Comparison of ENCODE assay signal across 12 cellular contexts in the genomic region with DNA sequence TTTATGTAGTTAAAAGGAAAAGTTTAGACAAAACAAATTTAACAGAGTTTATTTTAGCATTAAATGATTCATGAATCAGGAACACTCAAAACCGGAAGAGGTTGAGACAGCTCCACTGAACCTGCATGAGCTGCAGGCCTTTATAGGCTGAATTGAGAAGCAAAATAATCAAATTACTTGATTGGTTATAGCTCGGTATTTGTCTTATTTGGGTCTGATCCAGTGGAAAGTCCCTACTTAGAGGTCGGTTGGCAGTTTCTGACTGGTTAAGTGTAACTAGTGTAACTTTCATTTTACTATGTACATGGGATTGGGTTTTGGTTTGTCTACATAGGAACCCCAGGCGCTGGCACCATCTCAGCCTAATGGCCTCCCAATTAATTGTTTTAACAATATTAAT.
DNase-seq lines count a peak whose midpoint lies in the region; ATAC-seq, FAIRE-seq and TF ChIP-seq lines count a peak whose summit lies in the region.
"Had no signal": no experiment of that assay in that cellular context is flagged by ENCODE, and none has a peak within 500 bp of the region (broad histone marks: within the 10 kb centered on the region; RNA-seq: fewer than 3 reads in every experiment).

No MANE protein-coding gene starts in this region.

- no peak for TF ChIP-seq POLR2A in upper lobe of left lung (IDR thresholded peaks at IDR 0.05)

- H3K4me3 ChIP-seq in bronchial epithelial cell (ENCODE audit: low read depth, low read length) (no peak overlapping the region), upper lobe of left lung (no peak overlapping the region)
- H3K4me3 ChIP-seq: A549 had no signal

- TF ChIP-seq EP300 in upper lobe of left lung (IDR thresholded peaks at IDR 0.05) = no peak

- no peak overlapping the region for H3K27ac Mint-ChIP-seq in activated CD4-positive, alpha-beta T cell treated with anti-CD3 and anti-CD28 coated beads for 36 hours

- FAIRE-seq in bronchial epithelial cell (lab: Jason Lieb, UNC) = no peak
- FAIRE-seq: A549, colon had no signal

- H3K4me3 Mint-ChIP-seq in activated CD4-positive, alpha-beta T cell treated with anti-CD3 and anti-CD28 coated beads for 36 hours = no peak overlapping the region

- H3K27me3 Mint-ChIP-seq in activated CD4-positive, alpha-beta T cell treated with anti-CD3 and anti-CD28 coated beads for 36 hours = no peaks in the 10 kb centered on the region

- no peaks in the 10 kb centered on the region for H3K9me3 ChIP-seq in upper lobe of left lung
- H3K9me3 ChIP-seq: A549 had no signal

- POLR2A ChIA-PET in activated CD4-positive, alpha-beta T cell treated with anti-CD3 and anti-CD28 coated beads for 36 hours (lab: Charles Lee) = no interaction called here
- POLR2A ChIA-PET in HEK293T (lab: Yijun Ruan, JAX) = no interaction called here

- intact Hi-C loops in activated CD4-positive, alpha-beta T cell treated with anti-CD3 and anti-CD28 coated beads for 36 hours (cut with DNase I, micrococcal nuclease) = no loop called here

- H3K36me3 ChIP-seq in bronchial epithelial cell (ENCODE audit: control insufficient read depth, insufficient read depth, low read length) = no peaks in the 10 kb centered on the region
- no peaks in the 10 kb centered on the region for H3K36me3 ChIP-seq in upper lobe of left lung

- CTCF ChIA-PET in activated CD4-positive, alpha-beta T cell treated with anti-CD3 and anti-CD28 coated beads for 36 hours (lab: Charles Lee) = no interaction called here
- CTCF ChIA-PET in HEK293T (lab: Yijun Ruan, JAX) = no interaction called here

- no peak overlapping the region for H3K27ac ChIP-seq in upper lobe of left lung
- H3K27ac ChIP-seq: A549, VCaP had no signal

- no peaks in the 10 kb centered on the region for H3K9me3 Mint-ChIP-seq in activated CD4-positive, alpha-beta T cell treated with anti-CD3 and anti-CD28 coated beads for 36 hours (ENCODE audit: low read depth)

- 60 to 62% methylated on average over 4 of the region's 4 CpGs for WGBS in upper lobe of left lung, 2 donors

- H3K27me3 ChIP-seq in bronchial epithelial cell (ENCODE audit: control insufficient read depth, insufficient read depth, low read length) (no peaks in the 10 kb centered on the region), upper lobe of left lung (no peaks in the 10 kb centered on the region)

- H3K36me3 Mint-ChIP-seq in activated CD4-positive, alpha-beta T cell treated with anti-CD3 and anti-CD28 coated beads for 36 hours (ENCODE audit: low read depth) = no peaks in the 10 kb centered on the region

- peaks cover 4% of the 10 kb centered on the region for H3K4me1 Mint-ChIP-seq in activated CD4-positive, alpha-beta T cell treated with anti-CD3 and anti-CD28 coated beads for 36 hours

- ATAC-seq in activated CD4-positive, alpha-beta T cell treated with anti-CD3 and anti-CD28 coated beads for 36 hours = peak; percentile 44
- ATAC-seq in HG02884 (IDR thresholded peaks at IDR 0.05; ENCODE audit: unreplicated experiment) (peak; percentile 33), upper lobe of left lung (ENCODE audit: low FRiP score in 2 of 2) (no peak)
- peak; percentile 43 for ATAC-seq in stimulated activated naive CD8-positive, alpha-beta T cell treated with anti-CD3 and anti-CD28 coated beads, Interleukin-15, Interleukin-2, amounts not matched to agents 100 U/mL and 50 U/mL, for 24 hours
- ATAC-seq: A549 had no signal

- no peaks in the 10 kb centered on the region for H3K4me1 ChIP-seq in upper lobe of left lung
- H3K4me1 ChIP-seq: A549 had no signal

- TF ChIP-seq CTCF in bronchial epithelial cell (IDR thresholded peaks at IDR 0.05; ENCODE audit: insufficient read depth, low read length, severe bottlenecking) (no peak), upper lobe of left lung (IDR thresholded peaks at IDR 0.05) (no peak)

- DNase-seq in activated CD4-positive, alpha-beta T cell treated with anti-CD3 and anti-CD28 coated beads for 36 hours = no peak
- no peak for DNase-seq in activated CD4-positive, alpha-beta T cell treated with anti-CD3 and anti-CD28 coated beads for 48 hours
- DNase-seq in bronchial epithelial cell (ENCODE audit: low read depth) = peak; percentile 35
- no peak for DNase-seq in stimulated activated naive CD8-positive, alpha-beta T cell treated with anti-CD3 and anti-CD28 coated beads, Interleukin-15, Interleukin-2, amounts not matched to agents 100 U/mL and 50 U/mL, for 24 hours
- DNase-seq in upper lobe of left lung = no peak
- DNase-seq in HEK293T (ENCODE audit: extremely low spot score) = no peak
- no peak for DNase-seq in NCI-H510A (lab: John Stamatoyannopoulos, UW)
- DNase-seq: NCI-H2081 treated with DMSO at 0.1 percent for 48 hours had no signal

TF ChIP-seq in HEK293T, 16 proteins besides CTCF, POLR2A, EP300 and RAD21:
- TF ChIP-seq LEF1 (IDR thresholded peaks at IDR 0.05; ENCODE audit: borderline replicate concordance) (no peak), CTBP1 (IDR thresholded peaks at IDR 0.05; ENCODE audit: borderline replicate concordance) (no peak), FOXA1 (IDR thresholded peaks at IDR 0.05) (no peak), ARNT (IDR thresholded peaks at IDR 0.05) (no peak), ELF4 (IDR thresholded peaks at IDR 0.05) (no peak), NFRKB (IDR thresholded peaks at IDR 0.05) (no peak), HDGF (IDR thresholded peaks at IDR 0.05; ENCODE audit: borderline replicate concordance) (no peak), TARDBP (IDR thresholded peaks at IDR 0.05) (no peak), FOXK2 (IDR thresholded peaks at IDR 0.05) (no peak), ZNF384 (IDR thresholded peaks at IDR 0.05) (no peak), L3MBTL2 (conservative IDR thresholded peaks at IDR 0.05) (no peak)

Comparison
In these comparisons a context has a peak if more than half of its experiments do, and no peak if none do; other contexts are left out.
1. ATAC-seq: peak in activated CD4-positive, alpha-beta T cell treated with anti-CD3 and anti-CD28 coated beads for 36 hours (single experiment), HG02884 (single experiment) and stimulated activated naive CD8-positive, alpha-beta T cell treated with anti-CD3 and anti-CD28 coated beads, Interleukin-15, Interleukin-2, amounts not matched to agents 100 U/mL and 50 U/mL, for 24 hours (single experiment); none in upper lobe of left lung (0 of 2).